Comparison of ENCODE assay signal across 17 cellular contexts in the genomic region with DNA sequence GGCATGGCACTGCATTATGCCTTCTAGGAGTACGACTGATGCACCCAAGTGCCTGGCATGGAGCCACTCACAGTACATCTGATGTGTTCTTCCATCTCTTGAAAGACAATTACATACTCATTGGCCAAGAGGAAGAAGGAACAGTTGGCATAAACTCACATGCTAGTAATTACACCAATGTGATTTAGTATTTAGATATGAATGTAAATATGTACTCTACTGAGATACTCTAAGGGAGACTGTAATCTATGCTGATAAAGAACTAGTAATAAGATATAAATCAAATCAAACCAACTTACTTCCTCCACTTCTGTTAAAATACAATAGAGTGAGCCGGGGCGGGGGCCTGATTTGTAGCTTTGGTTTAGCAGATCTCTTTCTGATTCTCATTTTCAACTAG.
"Had no signal": no experiment of that assay in that cellular context is flagged by ENCODE, and none has a peak within 500 bp of the region (broad histone marks: within the 10 kb centered on the region; RNA-seq: fewer than 3 reads in every experiment).

No MANE protein-coding gene starts in this region.

- H3K27me3 ChIP-seq: cardiac muscle cell, esophagus muscularis mucosa, ovary, tibial nerve had no signal

- H3K4me1 ChIP-seq: psoas muscle had no signal

- H3K27ac ChIP-seq: cardiac muscle cell, esophagus muscularis mucosa, ovary, psoas muscle, tibial nerve had no signal

- H3K36me3 ChIP-seq: cardiac muscle cell, esophagus muscularis mucosa, ovary, tibial nerve had no signal

- H3K4me3 ChIP-seq: cardiac muscle cell, esophagus muscularis mucosa, ovary, psoas muscle, tibial nerve had no signal

- ATAC-seq: left ventricle myocardium superior; naive thymus-derived CD4-positive, alpha-beta T cell; psoas muscle; right cardiac atrium; stimulated activated naive CD8-positive, alpha-beta T cell treated with anti-CD3 and anti-CD28 coated beads, Interleukin-15, Interleukin-2, amounts not matched to agents 100 U/mL and 50 U/mL, for 24 hours had no signal

- DNase-seq: activated B cell treated with CpG ODN at 0.5 μM for 24 hours; activated CD4-positive, alpha-beta memory T cell treated with anti-CD3 and anti-CD28 coated beads for 36 hours; activated CD4-positive, alpha-beta T cell treated with anti-CD3 and anti-CD28 coated beads for 4 hours; activated T-cell treated with anti-CD3 and anti-CD28 coated beads for 4 hours; effector memory CD4-positive, alpha-beta T cell; immature natural killer cell; kidney glomerular epithelial cell; left ventricle myocardium superior; naive thymus-derived CD4-positive, alpha-beta T cell; ovary; psoas muscle; right cardiac atrium; stimulated activated CD4-positive, alpha-beta T cell treated with anti-CD3 and anti-CD28 coated beads, Interleukin-2, amount 100 ng/mL, for 24 hours; stimulated activated naive CD8-positive, alpha-beta T cell treated with anti-CD3 and anti-CD28 coated beads, Interleukin-15, Interleukin-2, amounts not matched to agents 100 U/mL and 50 U/mL, for 24 hours had no signal

- H3K9me3 ChIP-seq: esophagus muscularis mucosa, ovary, psoas muscle, tibial nerve had no signal
